In the genomic region with DNA sequence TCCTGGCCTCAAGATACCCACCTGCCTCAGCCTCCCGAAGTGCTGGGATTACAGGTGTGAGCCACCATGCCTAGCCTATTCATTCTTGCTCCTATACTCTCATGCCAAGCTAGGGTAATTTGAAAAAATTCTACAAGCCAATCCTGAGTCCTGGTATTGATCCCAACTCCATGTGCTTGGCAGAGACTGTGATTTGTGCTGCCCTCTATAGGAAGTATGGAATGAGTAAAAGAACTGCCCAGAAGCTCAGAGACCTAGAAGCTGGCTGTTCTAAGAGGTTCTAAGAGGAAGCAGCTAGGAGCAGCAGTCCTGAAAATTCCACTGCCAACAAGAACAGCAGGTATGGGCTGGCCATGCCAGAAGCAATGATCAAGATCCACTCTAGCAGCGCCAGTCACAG, we compare ENCODE assay signal across 16 cellular contexts. TPM values are rescaled to one million over a fixed set of nuclear protein-coding genes. Genes with fewer than 3 reads are reported as not detected.
DNase-seq lines count a peak whose midpoint lies in the region; ATAC-seq and TF ChIP-seq lines count a peak whose summit lies in the region.
"Had no signal": no experiment of that assay in that cellular context is flagged by ENCODE, and none has a peak within 500 bp of the region (broad histone marks: within the 10 kb centered on the region; RNA-seq: fewer than 3 reads in every experiment).

No MANE protein-coding gene starts in this region.

- no peak for TF ChIP-seq POLR2A in body of pancreas (IDR thresholded peaks at IDR 0.05)

- ATAC-seq in body of pancreas (peak; percentile 35), left colon (peak; percentile 60), GM18498 (IDR thresholded peaks at IDR 0.05; ENCODE audit: unreplicated experiment) (no peak), lower lobe of right lung (no peak)
- ATAC-seq: gastroesophageal sphincter had no signal

- peak overlapping the region; percentile 45; the same call in 1 of the 2 replicates for H3K27ac Mint-ChIP-seq in HFFc6
- H3K27ac Mint-ChIP-seq: B cell had no signal

- H3K4me3 Mint-ChIP-seq in HFFc6: no peak overlapping the region
- H3K4me3 Mint-ChIP-seq: B cell had no signal

- intact Hi-C loops in body of pancreas (cut with DNase I): no loop called here
- intact Hi-C loops in left colon (cut with DNase I, micrococcal nuclease): loop anchor here in 1 of 2 donors (10.0 kb wide), 1 partner anchor 155 kb away; no protein-coding TSS in a partner anchor
- intact Hi-C loops in colonic mucosa (cut with DNase I): no loop called here
- intact Hi-C loops in lower lobe of right lung (cut with DNase I): no loop called here

- peaks cover 60% of the 10 kb centered on the region for H3K36me3 Mint-ChIP-seq in HFFc6 (ENCODE audit: low read depth)

- TF ChIP-seq CTCF in AG09309 (IDR thresholded peaks at IDR 0.05; ENCODE audit: control insufficient read depth, insufficient read depth, low read depth, low read length, missing control alignments) (peak; percentile 20), HFFc6 (IDR thresholded peaks at IDR 0.05) (peak; percentile 48; the same call in 1 of the 2 replicates), body of pancreas (IDR thresholded peaks at IDR 0.05) (no peak), colonic mucosa (IDR thresholded peaks at IDR 0.05) (no peak), lower lobe of right lung (IDR thresholded peaks at IDR 0.05) (no peak)

- no peak overlapping the region for H3K27ac ChIP-seq in body of pancreas
- H3K27ac ChIP-seq in colonic mucosa: no peak overlapping the region
- H3K27ac ChIP-seq in lower lobe of right lung: no peak overlapping the region
- H3K27ac ChIP-seq: gastroesophageal sphincter, ovary, SJCRH30 had no signal

- no peaks in the 10 kb centered on the region for H3K4me1 Mint-ChIP-seq in HFFc6 (ENCODE audit: low read depth)
- H3K4me1 Mint-ChIP-seq: B cell had no signal

- peaks cover 3% of the 10 kb centered on the region; the same call in 1 of the 2 replicates for H3K27me3 Mint-ChIP-seq in HFFc6 (ENCODE audit: insufficient read depth)

- H3K4me1 ChIP-seq in body of pancreas: no peaks in the 10 kb centered on the region
- H3K4me1 ChIP-seq in colonic mucosa: no peaks in the 10 kb centered on the region
- H3K4me1 ChIP-seq in lower lobe of right lung: no peaks in the 10 kb centered on the region
- H3K4me1 ChIP-seq: gastroesophageal sphincter, SJCRH30 had no signal

- peaks cover 31% of the 10 kb centered on the region for H3K9me3 Mint-ChIP-seq in HFFc6

- WGBS in body of pancreas, 2 donors: 81 to 92% methylated on average over 2 of the region's 2 CpGs

- no peaks in the 10 kb centered on the region for H3K27me3 ChIP-seq in body of pancreas
- H3K27me3 ChIP-seq in colonic mucosa: no peaks in the 10 kb centered on the region
- H3K27me3 ChIP-seq in lower lobe of right lung (ENCODE audit: low read depth): no peaks in the 10 kb centered on the region
- H3K27me3 ChIP-seq: gastroesophageal sphincter, ovary, SJCRH30 had no signal

- H3K36me3 ChIP-seq in body of pancreas (replicated peaks in 1 of 2; ENCODE audit: insufficient read depth in 1 of 2, low read depth in 2 of 2): no peaks in the 10 kb centered on the region
- H3K36me3 ChIP-seq in colonic mucosa: no peaks in the 10 kb centered on the region
- H3K36me3 ChIP-seq in lower lobe of right lung: no peaks in the 10 kb centered on the region
- H3K36me3 ChIP-seq: gastroesophageal sphincter, ovary, SJCRH30 had no signal

- no peak overlapping the region for H3K9ac ChIP-seq in colonic mucosa (ENCODE audit: low read depth in 2 of 2, low read length in 2 of 2)

- no peaks in the 10 kb centered on the region for H3K9me3 ChIP-seq in body of pancreas
- H3K9me3 ChIP-seq in colonic mucosa: no peaks in the 10 kb centered on the region
- H3K9me3 ChIP-seq in lower lobe of right lung: peaks cover 14% of the 10 kb centered on the region
- H3K9me3 ChIP-seq: ovary, SJCRH30 had no signal

- DNase-seq in AG09309 (ENCODE audit: low read depth): no peak
- no peak for DNase-seq in HFFc6
- no peak for DNase-seq in body of pancreas
- DNase-seq in left colon: no peak
- DNase-seq in colonic mucosa: no peak
- no peak for DNase-seq in T-helper 9 cell
- no peak for DNase-seq in lower lobe of right lung
- DNase-seq: activated gamma-delta T cell; effector memory CD4-positive, alpha-beta T cell; midbrain; NCI-H1092; ovary; SJCRH30 had no signal

- no peak overlapping the region for H3K4me3 ChIP-seq in AG09309 (ENCODE audit: control insufficient read depth, low read depth, low read length)
- H3K4me3 ChIP-seq in body of pancreas: no peak overlapping the region
- no peak overlapping the region for H3K4me3 ChIP-seq in colonic mucosa
- no peak overlapping the region for H3K4me3 ChIP-seq in lower lobe of right lung
- H3K4me3 ChIP-seq: gastroesophageal sphincter, ovary, SJCRH30 had no signal

RNA-seq across cellular contexts. Expression of gene SIPA1L1, which starts 10.5 kb away (rescaled TPM):
- total RNA-seq in HFFc6 (2021; fragmentation: NEBNext Ultra II Directional; extraction: Animal tissue kit (Norgen Biotek cat#: 25700)): 100 to 1,000 TPM; 108 to 125 (median 124) TPM
- total RNA-seq in body of pancreas: 10 to 100 TPM; 17.5 to 49.8 TPM
- total RNA-seq in left colon: 10 to 100 TPM; 53.1 to 61.8 TPM
- total RNA-seq in colonic mucosa: 10 to 100 TPM; 55.9 to 67.4 TPM
- 46.8 TPM for total RNA-seq in lower lobe of right lung

Comparison
In these comparisons a context has a peak if more than half of its experiments do, and no peak if none do; other contexts are left out.
1. CTCF ChIP-seq: peak in AG09309 (single experiment) and HFFc6 (single experiment); none in body of pancreas (0 of 7), colonic mucosa (single experiment) and lower lobe of right lung (single experiment).
2. ATAC-seq: peak in body of pancreas (single experiment) and left colon (single experiment); none in GM18498 (single experiment) and lower lobe of right lung (0 of 2).